In the genomic region with DNA sequence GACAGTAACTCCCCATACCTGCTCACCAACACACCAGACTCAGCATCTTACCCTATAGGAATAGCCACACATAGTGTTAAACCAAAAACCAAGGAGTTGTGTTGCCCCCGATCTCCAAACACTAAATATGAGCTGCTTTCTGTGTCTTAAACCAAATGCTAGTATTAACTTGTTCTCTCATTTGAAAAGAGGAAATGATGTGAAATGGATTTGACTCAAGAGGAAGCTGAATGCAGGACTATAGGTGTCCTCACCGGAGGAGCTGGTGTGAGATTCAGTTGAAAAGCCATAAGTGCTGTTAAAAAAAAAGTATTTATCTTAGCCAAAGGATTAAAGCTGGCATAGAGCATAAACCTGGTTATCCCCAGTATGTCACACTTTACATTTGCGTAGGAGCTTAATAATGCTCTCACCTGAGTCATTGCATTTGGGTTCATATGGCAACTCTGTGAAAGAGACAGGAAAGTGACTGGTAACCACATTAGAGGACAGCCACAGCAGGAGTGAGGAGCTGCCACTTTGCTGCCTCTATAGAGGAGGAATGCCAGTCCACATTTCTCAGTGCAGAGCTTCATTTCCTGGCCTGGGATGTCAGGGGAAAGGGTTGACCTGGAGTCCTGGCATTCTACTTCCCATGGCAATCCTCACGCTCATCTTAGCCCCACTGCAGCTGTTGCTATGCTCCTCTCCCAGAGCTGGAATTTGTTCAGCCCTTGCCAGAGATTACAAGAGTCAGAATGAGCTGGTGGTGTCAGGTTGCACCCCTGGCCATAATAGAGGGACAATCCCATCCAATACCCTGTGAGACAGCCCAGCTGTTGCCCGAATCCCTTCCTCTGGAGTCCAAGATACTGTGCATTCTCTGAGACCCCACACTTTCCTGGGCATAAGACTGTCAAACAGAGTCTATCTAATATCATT, we compare ENCODE assay signal across 19 cellular contexts.
A peak's percentile ranks its signal among the peaks of the same experiment; 100 is the strongest.
DNase-seq lines count a peak whose midpoint lies in the region; ATAC-seq, FAIRE-seq and TF ChIP-seq lines count a peak whose summit lies in the region.
"Had no signal": no experiment of that assay in that cellular context is flagged by ENCODE, and none has a peak within 500 bp of the region (broad histone marks: within the 10 kb centered on the region; RNA-seq: fewer than 3 reads in every experiment).

No MANE protein-coding gene starts in this region.

- peak in 1 of 2 donors; percentile 25 for DNase-seq in activated naive CD4-positive, alpha-beta T cell treated with anti-CD3 and anti-CD28 coated beads, Interleukin-2, amount 50 U/mL, for 72 hours (ENCODE audit: low spot score in 2 of 2)
- no peak for DNase-seq in activated naive CD4-positive, alpha-beta T cell treated with anti-CD3 and anti-CD28 coated beads, Interleukin-2, amount 10 ng/mL, durations not matched to agents 7 days and 5 days
- DNase-seq in NCI-H524 (lab: John Stamatoyannopoulos, UW) (peak; percentile 85 to 96), fibroblast of mammary gland (ENCODE audit: low read depth) (peak; percentile 3), D721Med (ENCODE audit: insufficient read length, low spot score) (no peak), retina (no peak)
- peak in 1 of 2 donors; percentile 52 for DNase-seq in stimulated activated naive CD8-positive, alpha-beta T cell treated with anti-CD3 and anti-CD28 coated beads, Interleukin-15, amount 100 ng/mL, for 72 hours
- DNase-seq: activated CD8-positive, alpha-beta memory T cell treated with anti-CD3 and anti-CD28 coated beads for 24 hours; activated gamma-delta T cell treated with Interleukin-2 at 50 U/mL for 16 hours; brain microvascular endothelial cell; effector CD8-positive, alpha-beta T cell; foreskin melanocyte; immature natural killer cell; NCI-H1092 treated with DMSO at 0.1 percent for 48 hours; NCI-H748 treated with DMSO at 0.1 percent for 48 hours; testis had no signal

- TF ChIP-seq CTCF in fibroblast of mammary gland (conservative IDR thresholded peaks at IDR 0.05; ENCODE audit: control insufficient read depth, insufficient read depth, low read depth, low read length) (no peak), D721Med (IDR thresholded peaks at IDR 0.05; ENCODE audit: insufficient read depth, missing control alignments) (no peak)

- no peak for FAIRE-seq in D721Med (lab: Jason Lieb, UNC)
- FAIRE-seq: GM12878 had no signal

- ATAC-seq in activated naive CD4-positive, alpha-beta T cell treated with anti-CD3 and anti-CD28 coated beads, Interleukin-2, amount 50 U/mL, for 72 hours = peak; percentile 75 to 84
- ATAC-seq in stimulated activated naive CD8-positive, alpha-beta T cell treated with anti-CD3 and anti-CD28 coated beads, Interleukin-15, amount 100 ng/mL, for 72 hours = peak; percentile 89
- ATAC-seq in GM19023 (IDR thresholded peaks at IDR 0.05; ENCODE audit: unreplicated experiment) = no peak
- ATAC-seq: GM12878 had no signal

- H3K4me3 ChIP-seq in fibroblast of mammary gland (ENCODE audit: control insufficient read depth, low read depth, low read length) = no peak overlapping the region
- H3K4me3 ChIP-seq: GM12878, testis had no signal

- CTCF ChIA-PET in activated naive CD4-positive, alpha-beta T cell treated with anti-CD3 and anti-CD28 coated beads, Interleukin-2, amount 10 ng/mL, durations not matched to agents 7 days and 5 days (lab: Charles Lee) = interaction anchor here (1.1 kb wide), 1 partner anchor 11 kb away, joined by 3 read pairs; no protein-coding TSS in a partner anchor

- no peak overlapping the region for H3K4me3 Mint-ChIP-seq in activated naive CD4-positive, alpha-beta T cell treated with anti-CD3 and anti-CD28 coated beads, Interleukin-2, amount 10 ng/mL, durations not matched to agents 7 days and 5 days
- peak overlapping the region; percentile 49 to 56 for H3K4me3 Mint-ChIP-seq in stimulated activated naive CD8-positive, alpha-beta T cell treated with anti-CD3 and anti-CD28 coated beads, Interleukin-15, amount 100 ng/mL, for 72 hours
- H3K4me3 Mint-ChIP-seq: immature natural killer cell, mesothelial cell of epicardium had no signal

- no peak overlapping the region for H3K27ac Mint-ChIP-seq in activated naive CD4-positive, alpha-beta T cell treated with anti-CD3 and anti-CD28 coated beads, Interleukin-2, amount 50 U/mL, for 72 hours
- H3K27ac Mint-ChIP-seq in activated naive CD4-positive, alpha-beta T cell treated with anti-CD3 and anti-CD28 coated beads, Interleukin-2, amount 10 ng/mL, durations not matched to agents 7 days and 5 days = no peak overlapping the region
- peak overlapping the region; percentile 44 to 88 for H3K27ac Mint-ChIP-seq in stimulated activated naive CD8-positive, alpha-beta T cell treated with anti-CD3 and anti-CD28 coated beads, Interleukin-15, amount 100 ng/mL, for 72 hours
- H3K27ac Mint-ChIP-seq: immature natural killer cell, mesothelial cell of epicardium had no signal

- H3K27me3 Mint-ChIP-seq in activated naive CD4-positive, alpha-beta T cell treated with anti-CD3 and anti-CD28 coated beads, Interleukin-2, amount 10 ng/mL, durations not matched to agents 7 days and 5 days = no peaks in the 10 kb centered on the region
- H3K27me3 Mint-ChIP-seq in stimulated activated naive CD8-positive, alpha-beta T cell treated with anti-CD3 and anti-CD28 coated beads, Interleukin-15, amount 100 ng/mL, for 72 hours = no peaks in the 10 kb centered on the region

- H3K4me1 Mint-ChIP-seq in activated naive CD4-positive, alpha-beta T cell treated with anti-CD3 and anti-CD28 coated beads, Interleukin-2, amount 10 ng/mL, durations not matched to agents 7 days and 5 days = no peaks in the 10 kb centered on the region
- H3K4me1 Mint-ChIP-seq in stimulated activated naive CD8-positive, alpha-beta T cell treated with anti-CD3 and anti-CD28 coated beads, Interleukin-15, amount 100 ng/mL, for 72 hours = peaks cover 30% of the 10 kb centered on the region
- H3K4me1 Mint-ChIP-seq: immature natural killer cell, mesothelial cell of epicardium had no signal

- peaks cover 0 to 6% of the 10 kb centered on the region in 2 donors for H3K36me3 Mint-ChIP-seq in activated naive CD4-positive, alpha-beta T cell treated with anti-CD3 and anti-CD28 coated beads, Interleukin-2, amount 50 U/mL, for 72 hours
- no peaks in the 10 kb centered on the region for H3K36me3 Mint-ChIP-seq in activated naive CD4-positive, alpha-beta T cell treated with anti-CD3 and anti-CD28 coated beads, Interleukin-2, amount 10 ng/mL, durations not matched to agents 7 days and 5 days
- H3K36me3 Mint-ChIP-seq: immature natural killer cell, mesothelial cell of epicardium had no signal

- H3K9me3 Mint-ChIP-seq in activated naive CD4-positive, alpha-beta T cell treated with anti-CD3 and anti-CD28 coated beads, Interleukin-2, amount 50 U/mL, for 72 hours = peaks cover 4% of the 10 kb centered on the region in 2 donors
- H3K9me3 Mint-ChIP-seq in activated naive CD4-positive, alpha-beta T cell treated with anti-CD3 and anti-CD28 coated beads, Interleukin-2, amount 10 ng/mL, durations not matched to agents 7 days and 5 days = no peaks in the 10 kb centered on the region
- peaks cover 7 to 11% of the 10 kb centered on the region in 2 donors for H3K9me3 Mint-ChIP-seq in stimulated activated naive CD8-positive, alpha-beta T cell treated with anti-CD3 and anti-CD28 coated beads, Interleukin-15, amount 100 ng/mL, for 72 hours

Comparison
In these comparisons a context has a peak if more than half of its experiments do, and no peak if none do; other contexts are left out.
1. DNase-seq: peak in NCI-H524 (2 of 2) and fibroblast of mammary gland (single experiment); none in activated naive CD4-positive, alpha-beta T cell treated with anti-CD3 and anti-CD28 coated beads, Interleukin-2, amount 10 ng/mL, durations not matched to agents 7 days and 5 days (single experiment), D721Med (single experiment) and retina (single experiment).
2. H3K27ac Mint-ChIP-seq: peak in stimulated activated naive CD8-positive, alpha-beta T cell treated with anti-CD3 and anti-CD28 coated beads, Interleukin-15, amount 100 ng/mL, for 72 hours (2 of 2); none in activated naive CD4-positive, alpha-beta T cell treated with anti-CD3 and anti-CD28 coated beads, Interleukin-2, amount 50 U/mL, for 72 hours (0 of 2) and activated naive CD4-positive, alpha-beta T cell treated with anti-CD3 and anti-CD28 coated beads, Interleukin-2, amount 10 ng/mL, durations not matched to agents 7 days and 5 days (single experiment).